Comparison of ENCODE assay signal across 20 cellular contexts in genomic region chr5:108046955-108047670, GRCh38.
"Had no signal": no experiment of that assay in that cellular context is flagged by ENCODE, and none has a peak within 500 bp of the region (broad histone marks: within the 10 kb centered on the region; RNA-seq: fewer than 3 reads in every experiment).

No MANE protein-coding gene starts in this region.

- H3K4me1 Mint-ChIP-seq: activated CD4-positive, alpha-beta T cell treated with anti-CD3 and anti-CD28 coated beads for 36 hours; activated CD8-positive, alpha-beta memory T cell treated with anti-CD3 and anti-CD28 coated beads, Interleukin-2, amount 10 ng/mL, durations not matched to agents 7 days and 5 days; activated naive CD4-positive, alpha-beta T cell treated with anti-CD3 and anti-CD28 coated beads, Interleukin-2, amount 50 U/mL, for 24 hours had no signal

- H3K27ac ChIP-seq: adrenal gland, cardiac muscle cell, dorsolateral prefrontal cortex, left ventricle myocardium inferior, right lobe of liver, stomach, testis, upper lobe of left lung, VCaP had no signal

- H3K4me3 ChIP-seq: adrenal gland, cardiac muscle cell, dorsolateral prefrontal cortex, left ventricle myocardium inferior, right lobe of liver, stomach, testis, upper lobe of left lung had no signal

- DNase-seq: activated CD4-positive, alpha-beta memory T cell treated with anti-CD3 and anti-CD28 coated beads for 36 hours; activated CD4-positive, alpha-beta T cell treated with anti-CD3 and anti-CD28 coated beads for 36 hours; activated CD8-positive, alpha-beta memory T cell treated with anti-CD3 and anti-CD28 coated beads, Interleukin-2, amount 10 ng/mL, durations not matched to agents 7 days and 5 days; activated T-cell treated with anti-CD3 and anti-CD28 coated beads, Interleukin-2, amount 50 U/mL, for 1 hour; adrenal gland; dorsolateral prefrontal cortex; erythroblast; left ventricle myocardium inferior; naive thymus-derived CD8-positive, alpha-beta T cell; occipital lobe; right lobe of liver; stomach; T-helper 1 cell; T1000; testis; upper lobe of left lung had no signal

- H3K36me3 ChIP-seq: adrenal gland, cardiac muscle cell, right lobe of liver, stomach, upper lobe of left lung had no signal

- H3K4me1 ChIP-seq: adrenal gland, left ventricle myocardium inferior, right lobe of liver, stomach, testis, upper lobe of left lung had no signal

- H3K27ac Mint-ChIP-seq: activated CD4-positive, alpha-beta memory T cell treated with anti-CD3 and anti-CD28 coated beads for 36 hours; activated CD4-positive, alpha-beta T cell treated with anti-CD3 and anti-CD28 coated beads for 36 hours; activated CD8-positive, alpha-beta memory T cell treated with anti-CD3 and anti-CD28 coated beads, Interleukin-2, amount 10 ng/mL, durations not matched to agents 7 days and 5 days; activated naive CD4-positive, alpha-beta T cell treated with anti-CD3 and anti-CD28 coated beads, Interleukin-2, amount 50 U/mL, for 24 hours; memory B cell; naive thymus-derived CD8-positive, alpha-beta T cell had no signal

- H3K27me3 Mint-ChIP-seq: activated CD4-positive, alpha-beta memory T cell treated with anti-CD3 and anti-CD28 coated beads for 36 hours; activated CD4-positive, alpha-beta T cell treated with anti-CD3 and anti-CD28 coated beads for 36 hours; activated CD8-positive, alpha-beta memory T cell treated with anti-CD3 and anti-CD28 coated beads, Interleukin-2, amount 10 ng/mL, durations not matched to agents 7 days and 5 days; activated naive CD4-positive, alpha-beta T cell treated with anti-CD3 and anti-CD28 coated beads, Interleukin-2, amount 50 U/mL, for 24 hours; memory B cell; naive thymus-derived CD8-positive, alpha-beta T cell had no signal

- H3K9me3 ChIP-seq: adrenal gland, testis had no signal

- H3K4me3 Mint-ChIP-seq: activated CD4-positive, alpha-beta memory T cell treated with anti-CD3 and anti-CD28 coated beads for 36 hours; activated CD4-positive, alpha-beta T cell treated with anti-CD3 and anti-CD28 coated beads for 36 hours; activated CD8-positive, alpha-beta memory T cell treated with anti-CD3 and anti-CD28 coated beads, Interleukin-2, amount 10 ng/mL, durations not matched to agents 7 days and 5 days; activated naive CD4-positive, alpha-beta T cell treated with anti-CD3 and anti-CD28 coated beads, Interleukin-2, amount 50 U/mL, for 24 hours; memory B cell; naive thymus-derived CD8-positive, alpha-beta T cell had no signal

- H3K27me3 ChIP-seq: adrenal gland, cardiac muscle cell, dorsolateral prefrontal cortex, right lobe of liver, stomach, testis, upper lobe of left lung had no signal
